Comparison of ENCODE assay signal across 19 cellular contexts in the genomic region with DNA sequence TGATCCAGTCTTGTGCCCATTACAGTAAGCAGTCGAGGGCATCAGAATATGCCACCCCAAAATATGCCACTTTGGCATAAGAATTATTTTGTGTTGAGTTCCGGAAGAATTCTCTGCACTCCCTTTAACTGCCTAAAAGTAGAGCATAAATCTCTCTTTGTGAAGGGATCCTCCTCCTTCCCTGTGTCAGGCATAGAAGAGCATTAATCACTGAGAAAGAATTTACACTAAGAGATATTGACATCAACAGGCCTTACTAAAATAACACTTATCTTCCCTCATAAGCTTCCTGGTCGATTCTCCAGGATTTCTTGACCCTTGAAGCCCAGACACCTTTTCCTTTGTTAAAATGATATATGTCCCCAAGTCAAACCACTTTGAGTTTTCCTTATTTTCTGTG. TPM values are rescaled to one million over a fixed set of nuclear protein-coding genes. Genes with fewer than 3 reads are reported as not detected.
"Had no signal": no experiment of that assay in that cellular context is flagged by ENCODE, and none has a peak within 500 bp of the region (broad histone marks: within the 10 kb centered on the region; RNA-seq: fewer than 3 reads in every experiment).

No MANE protein-coding gene starts in this region.

- H3K27ac Mint-ChIP-seq: activated B cell treated with CpG ODN at 0.5 μM for 24 hours; activated CD4-positive, alpha-beta T cell treated with anti-CD3 and anti-CD28 coated beads, Interleukin-2, amount 10 ng/mL, durations not matched to agents 7 days and 5 days; activated naive CD8-positive, alpha-beta T cell treated with anti-CD3 and anti-CD28 coated beads, Interleukin-2, amount 10 ng/mL, durations not matched to agents 7 days and 5 days; activated T-helper 1 cell treated with anti-CD3 and anti-CD28 coated beads, Interleukin-12 subunit alpha, Interleukin-12 subunit beta, Interleukin-2, Interleukin-4 antibody, amounts not matched to agents 30 ng/mL and 10 ng/mL and 1 ng/mL, durations not matched to agents 14 hours and 24 hours and 36 hours; naive thymus-derived CD8-positive, alpha-beta T cell; stimulated activated naive CD8-positive, alpha-beta T cell treated with anti-CD3 and anti-CD28 coated beads, Interleukin-15, Interleukin-2, amounts not matched to agents 100 ng/mL and 50 ng/mL, for 24 hours had no signal

- H3K36me3 Mint-ChIP-seq: activated naive CD8-positive, alpha-beta T cell treated with anti-CD3 and anti-CD28 coated beads, Interleukin-2, amount 10 ng/mL, durations not matched to agents 7 days and 5 days; naive thymus-derived CD8-positive, alpha-beta T cell had no signal

- H3K4me3 ChIP-seq: esophagus squamous epithelium, mucosa of descending colon, skin epidermis, suprapubic skin had no signal

- H3K9me3 ChIP-seq: esophagus squamous epithelium, mucosa of descending colon, neutrophil, suprapubic skin had no signal

- ATAC-seq: left colon; mucosa of descending colon; naive thymus-derived CD8-positive, alpha-beta T cell had no signal

- H3K4me1 Mint-ChIP-seq: activated B cell treated with CpG ODN at 0.5 μM for 24 hours; activated CD4-positive, alpha-beta T cell treated with anti-CD3 and anti-CD28 coated beads, Interleukin-2, amount 10 ng/mL, durations not matched to agents 7 days and 5 days; activated naive CD8-positive, alpha-beta T cell treated with anti-CD3 and anti-CD28 coated beads, Interleukin-2, amount 10 ng/mL, durations not matched to agents 7 days and 5 days; naive thymus-derived CD8-positive, alpha-beta T cell had no signal

- DNase-seq: activated B cell treated with CpG ODN at 0.5 μM for 24 hours; activated CD4-positive, alpha-beta T cell treated with anti-CD3 and anti-CD28 coated beads, Interleukin-2, amount 10 ng/mL, durations not matched to agents 7 days and 5 days; activated CD8-positive, alpha-beta memory T cell treated with anti-CD3 and anti-CD28 coated beads, Interleukin-2, amount 50 U/mL, for 48 hours; activated naive CD8-positive, alpha-beta T cell treated with anti-CD3 and anti-CD28 coated beads, Interleukin-2, amount 10 ng/mL, durations not matched to agents 7 days and 5 days; esophagus squamous epithelium; head of caudate nucleus; left colon; mucosa of descending colon; naive thymus-derived CD8-positive, alpha-beta T cell; posterior cingulate gyrus; SW 1271; trophoblast cell had no signal

- H3K4me3 Mint-ChIP-seq: activated B cell treated with CpG ODN at 0.5 μM for 24 hours; activated CD4-positive, alpha-beta T cell treated with anti-CD3 and anti-CD28 coated beads, Interleukin-2, amount 10 ng/mL, durations not matched to agents 7 days and 5 days; activated naive CD8-positive, alpha-beta T cell treated with anti-CD3 and anti-CD28 coated beads, Interleukin-2, amount 10 ng/mL, durations not matched to agents 7 days and 5 days; activated T-helper 1 cell treated with anti-CD3 and anti-CD28 coated beads, Interleukin-12 subunit alpha, Interleukin-12 subunit beta, Interleukin-2, Interleukin-4 antibody, amounts not matched to agents 30 ng/mL and 10 ng/mL and 1 ng/mL, durations not matched to agents 14 hours and 24 hours and 36 hours; naive thymus-derived CD8-positive, alpha-beta T cell; stimulated activated naive CD8-positive, alpha-beta T cell treated with anti-CD3 and anti-CD28 coated beads, Interleukin-15, Interleukin-2, amounts not matched to agents 100 ng/mL and 50 ng/mL, for 24 hours had no signal

- H3K36me3 ChIP-seq: esophagus squamous epithelium, neutrophil, suprapubic skin had no signal

- H3K27me3 Mint-ChIP-seq: activated B cell treated with CpG ODN at 0.5 μM for 24 hours; activated CD4-positive, alpha-beta T cell treated with anti-CD3 and anti-CD28 coated beads, Interleukin-2, amount 10 ng/mL, durations not matched to agents 7 days and 5 days; stimulated activated naive CD8-positive, alpha-beta T cell treated with anti-CD3 and anti-CD28 coated beads, Interleukin-15, Interleukin-2, amounts not matched to agents 100 ng/mL and 50 ng/mL, for 24 hours had no signal

- H3K27ac ChIP-seq: esophagus squamous epithelium, neutrophil, skin epidermis, suprapubic skin had no signal

- H3K9me3 Mint-ChIP-seq: activated B cell treated with CpG ODN at 0.5 μM for 24 hours; activated CD4-positive, alpha-beta T cell treated with anti-CD3 and anti-CD28 coated beads, Interleukin-2, amount 10 ng/mL, durations not matched to agents 7 days and 5 days; activated naive CD8-positive, alpha-beta T cell treated with anti-CD3 and anti-CD28 coated beads, Interleukin-2, amount 10 ng/mL, durations not matched to agents 7 days and 5 days; activated T-helper 1 cell treated with anti-CD3 and anti-CD28 coated beads, Interleukin-12 subunit alpha, Interleukin-12 subunit beta, Interleukin-2, Interleukin-4 antibody, amounts not matched to agents 30 ng/mL and 10 ng/mL and 1 ng/mL, durations not matched to agents 14 hours and 24 hours and 36 hours had no signal

- H3K27me3 ChIP-seq: esophagus squamous epithelium, neutrophil, suprapubic skin had no signal

- H3K4me1 ChIP-seq: esophagus squamous epithelium, suprapubic skin had no signal

RNA-seq across cellular contexts. Expression of gene KYNU, which starts 27.6 kb away (rescaled TPM):
- total RNA-seq: activated CD4-positive, alpha-beta T cell treated with anti-CD3 and anti-CD28 coated beads, Interleukin-2, amount 10 ng/mL, durations not matched to agents 7 days and 5 days; activated T-helper 1 cell treated with anti-CD3 and anti-CD28 coated beads, Interleukin-12 subunit alpha, Interleukin-12 subunit beta, Interleukin-2, Interleukin-4 antibody, amounts not matched to agents 30 ng/mL and 10 ng/mL and 1 ng/mL, durations not matched to agents 14 hours and 24 hours and 36 hours; lung microvascular endothelial cell; T-helper 2 cell treated with Interferon-gamma antibody and Interleukin-4, amounts not matched to agents 100 ng/mL and 5 ng/mL, for 36 hours had no signal
